ENCODE assay signal across 19 cellular contexts in genomic region chr2:122422384-122422991, GRCh38.
"Had no signal": no experiment of that assay in that cellular context is flagged by ENCODE, and none has a peak within 500 bp of the region (broad histone marks: within the 10 kb centered on the region; RNA-seq: fewer than 3 reads in every experiment).

No MANE protein-coding gene starts in this region.

- H3K36me3 ChIP-seq: colonic mucosa, gastroesophageal sphincter, right lobe of liver, tibial nerve had no signal

- H3K4me3 Mint-ChIP-seq: endodermal cell; naive thymus-derived CD4-positive, alpha-beta T cell; nephron progenitor cell; stimulated activated naive B cell treated with anti-CD40 and anti-IgM and Interleukin-4, amounts not matched to agents 10 μg/mL and 1 μg/mL and 100 μg/mL, for 72 hours; stimulated activated naive CD8-positive, alpha-beta T cell treated with anti-CD3 and anti-CD28 coated beads, Interleukin-15, amount 100 ng/mL, for 72 hours had no signal

- H3K27ac Mint-ChIP-seq: endodermal cell; naive thymus-derived CD4-positive, alpha-beta T cell; nephron progenitor cell; stimulated activated naive B cell treated with anti-CD40 and anti-IgM and Interleukin-4, amounts not matched to agents 10 μg/mL and 1 μg/mL and 100 μg/mL, for 72 hours; stimulated activated naive CD8-positive, alpha-beta T cell treated with anti-CD3 and anti-CD28 coated beads, Interleukin-15, amount 100 ng/mL, for 72 hours had no signal

- H3K4me3 ChIP-seq: colonic mucosa, gastroesophageal sphincter, psoas muscle, right lobe of liver, testis, tibial nerve had no signal

- H3K4me1 Mint-ChIP-seq: endodermal cell; naive thymus-derived CD4-positive, alpha-beta T cell; nephron progenitor cell; stimulated activated naive B cell treated with anti-CD40 and anti-IgM and Interleukin-4, amounts not matched to agents 10 μg/mL and 1 μg/mL and 100 μg/mL, for 72 hours; stimulated activated naive CD8-positive, alpha-beta T cell treated with anti-CD3 and anti-CD28 coated beads, Interleukin-15, amount 100 ng/mL, for 72 hours had no signal

- FAIRE-seq: endothelial cell of umbilical vein had no signal

- DNase-seq: colonic mucosa; dermis blood vessel endothelial cell; endodermal cell; foreskin fibroblast; glutamatergic neuron; islet precursor cell; naive thymus-derived CD4-positive, alpha-beta T cell; nephron progenitor cell; psoas muscle; retina; right lobe of liver; stimulated activated CD4-positive, alpha-beta T cell treated with anti-CD3 and anti-CD28 coated beads, Interleukin-1b, Interleukin-23, amount 100 ng/mL, for 48 hours; stimulated activated CD4-positive, alpha-beta T cell treated with anti-CD3 and anti-CD28 coated beads, Interleukin-4, amount 100 ng/mL, for 4 hours; stimulated activated naive B cell treated with anti-CD40 and anti-IgM and Interleukin-4, amounts not matched to agents 10 μg/mL and 1 μg/mL and 100 μg/mL, for 72 hours; stimulated activated naive CD8-positive, alpha-beta T cell treated with anti-CD3 and anti-CD28 coated beads, Interleukin-15, amount 100 ng/mL, for 72 hours; testis had no signal

- H3K27me3 Mint-ChIP-seq: stimulated activated naive B cell treated with anti-CD40 and anti-IgM and Interleukin-4, amounts not matched to agents 10 μg/mL and 1 μg/mL and 100 μg/mL, for 72 hours; stimulated activated naive CD8-positive, alpha-beta T cell treated with anti-CD3 and anti-CD28 coated beads, Interleukin-15, amount 100 ng/mL, for 72 hours had no signal

- H3K9me3 Mint-ChIP-seq: endodermal cell; nephron progenitor cell; stimulated activated naive CD8-positive, alpha-beta T cell treated with anti-CD3 and anti-CD28 coated beads, Interleukin-15, amount 100 ng/mL, for 72 hours had no signal

- H3K36me3 Mint-ChIP-seq: naive thymus-derived CD4-positive, alpha-beta T cell; stimulated activated naive B cell treated with anti-CD40 and anti-IgM and Interleukin-4, amounts not matched to agents 10 μg/mL and 1 μg/mL and 100 μg/mL, for 72 hours had no signal

- H3K27me3 ChIP-seq: colonic mucosa, gastroesophageal sphincter, right lobe of liver, testis, tibial nerve had no signal
